In the genomic region with DNA sequence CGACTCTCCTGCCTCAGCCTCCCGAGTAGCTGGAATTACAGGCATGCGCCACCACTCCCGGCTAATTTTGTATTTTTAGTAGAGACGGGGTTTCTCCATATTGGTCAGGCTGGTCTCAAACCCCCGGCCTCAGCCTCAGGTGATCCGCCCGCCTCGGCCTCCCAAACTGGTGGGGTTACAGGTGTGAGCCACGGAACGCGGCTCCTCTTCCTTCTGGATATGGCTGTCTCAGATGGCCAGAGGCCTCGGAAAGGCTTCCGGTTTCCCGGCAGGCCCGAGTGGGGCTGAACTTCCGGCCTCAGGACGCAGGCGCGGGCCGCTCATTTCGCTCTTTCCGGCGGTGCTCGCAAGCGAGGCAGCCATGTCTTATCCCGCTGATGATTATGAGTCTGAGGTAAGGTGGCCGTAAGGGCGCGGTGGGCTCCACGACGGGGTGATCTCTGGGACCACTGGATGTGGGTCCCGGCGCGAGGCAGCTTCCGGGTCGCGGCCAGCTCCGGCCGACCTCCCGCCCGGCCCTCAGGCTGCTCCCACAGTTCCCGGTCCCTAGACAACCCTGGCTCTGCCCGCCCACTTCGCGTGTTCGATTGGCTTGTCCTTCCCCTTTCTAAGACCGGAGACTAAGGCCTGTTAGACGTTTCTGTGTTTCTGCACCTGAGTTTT, we compare ENCODE assay signal across 8 cellular contexts. TPM values are rescaled to one million over a fixed set of nuclear protein-coding genes. Genes with fewer than 3 reads are reported as not detected.
A peak's percentile ranks its signal among the peaks of the same experiment; 100 is the strongest.
DNase-seq lines count a peak whose midpoint lies in the region; ATAC-seq and TF ChIP-seq lines count a peak whose summit lies in the region.

A gene (plus strand): TSS at position 331 of the 663 bp plus-strand sequence. CDS start 31 bp downstream, at position 362.

- peaks cover 2% of the 10 kb centered on the region for H3K9me3 Mint-ChIP-seq in activated CD4-positive, alpha-beta T cell treated with anti-CD3 and anti-CD28 coated beads for 36 hours (ENCODE audit: low read depth)

- CTCF ChIA-PET in activated CD4-positive, alpha-beta T cell treated with anti-CD3 and anti-CD28 coated beads for 36 hours (lab: Charles Lee): interaction anchor here (0.6 to 6.8 kb wide), 4 partner anchors 12 to 913 kb away, joined by 3 to 48 read pairs (median 5); no protein-coding TSS in a partner anchor

- POLR2A ChIA-PET in activated CD4-positive, alpha-beta T cell treated with anti-CD3 and anti-CD28 coated beads for 36 hours (lab: Charles Lee): no interaction called here

- ATAC-seq in GM18873 (IDR thresholded peaks at IDR 0.05; ENCODE audit: low FRiP score, unreplicated experiment) (peak; percentile 43), HG03196 (IDR thresholded peaks at IDR 0.05; ENCODE audit: unreplicated experiment) (peak; percentile 65)
- ATAC-seq in activated CD4-positive, alpha-beta T cell treated with anti-CD3 and anti-CD28 coated beads for 36 hours: peak; percentile 74

- in situ Hi-C loops in ACHN (cut with HindIII; ENCODE audit: low pct_ligation_motif_present, low pct_unique_long_range_greater_than_20kb, low sequenced_read_pairs): no loop called here

- H3K36me3 ChIP-seq in kidney epithelial cell (ENCODE audit: control insufficient read depth, insufficient read depth, low read length): peaks cover 2% of the 10 kb centered on the region

- H3K27me3 ChIP-seq in kidney epithelial cell (ENCODE audit: control insufficient read depth, insufficient read depth, low read length): no peaks in the 10 kb centered on the region

- H3K27ac Mint-ChIP-seq in activated CD4-positive, alpha-beta T cell treated with anti-CD3 and anti-CD28 coated beads for 36 hours: peak within 1 kb of the TSS; percentile 96

- TF ChIP-seq CTCF in choroid plexus epithelial cell (conservative IDR thresholded peaks at IDR 0.05; ENCODE audit: low read depth, low read length): no peak
- TF ChIP-seq CTCF in kidney epithelial cell (IDR thresholded peaks at IDR 0.05; ENCODE audit: insufficient read depth, low read length, poor library complexity, severe bottlenecking): no peak

- peak within 1 kb of the TSS; percentile 90 for H3K4me3 Mint-ChIP-seq in activated CD4-positive, alpha-beta T cell treated with anti-CD3 and anti-CD28 coated beads for 36 hours

- no peaks in the 10 kb centered on the region for H3K27me3 Mint-ChIP-seq in activated CD4-positive, alpha-beta T cell treated with anti-CD3 and anti-CD28 coated beads for 36 hours

- H3K4me3 ChIP-seq in choroid plexus epithelial cell (ENCODE audit: low read depth, low read length): peak within 1 kb of the TSS; percentile 95
- H3K4me3 ChIP-seq in kidney epithelial cell (ENCODE audit: low read depth, low read length): peak within 1 kb of the TSS; percentile 91

- intact Hi-C loops in activated CD4-positive, alpha-beta T cell treated with anti-CD3 and anti-CD28 coated beads for 36 hours (cut with DNase I, micrococcal nuclease): loop anchor here (1.0 to 10.0 kb wide), 13 partner anchors 14 to 658 kb away; a partner anchor contains a TSS

- peaks cover 49% of the 10 kb centered on the region for H3K36me3 Mint-ChIP-seq in activated CD4-positive, alpha-beta T cell treated with anti-CD3 and anti-CD28 coated beads for 36 hours (ENCODE audit: low read depth)

- peak; percentile 87 for DNase-seq in ACHN
- DNase-seq in NCI-H510A (lab: John Stamatoyannopoulos, UW): peak; percentile 80
- peak; percentile 94 for DNase-seq in activated CD4-positive, alpha-beta T cell treated with anti-CD3 and anti-CD28 coated beads for 36 hours
- DNase-seq in choroid plexus epithelial cell (ENCODE audit: low read depth): peak; percentile 91
- DNase-seq in kidney epithelial cell (ENCODE audit: low read depth): peak; percentile 69
- peak; percentile 93 for DNase-seq in stimulated activated CD4-positive, alpha-beta T cell treated with anti-CD3 and anti-CD28 coated beads, Interleukin-15, amount 100 ng/mL, for 24 hours

- H3K4me1 Mint-ChIP-seq in activated CD4-positive, alpha-beta T cell treated with anti-CD3 and anti-CD28 coated beads for 36 hours: peaks cover 47% of the 10 kb centered on the region

RNA-seq across cellular contexts. Expression of the gene that starts here (rescaled TPM):
- 100 to 1,000 TPM; 632 to 670 TPM for total RNA-seq in activated CD4-positive, alpha-beta T cell treated with anti-CD3 and anti-CD28 coated beads for 36 hours
- total RNA-seq in kidney epithelial cell: 439 and 469 TPM in 2 replicates

Comparison
In these comparisons a context has a peak if more than half of its experiments do, and no peak if none do; other contexts are left out.
1. Peak in every context shown above with its lines: DNase-seq, ATAC-seq and H3K4me3 ChIP-seq.